Comparison of ENCODE assay signal across 9 cellular contexts in genomic region chr16:14672403-14672971, GRCh38. TPM values are rescaled to one million over a fixed set of nuclear protein-coding genes. Genes with fewer than 3 reads are reported as not detected.
DNase-seq lines count a peak whose midpoint lies in the region; ATAC-seq and TF ChIP-seq lines count a peak whose summit lies in the region.
"Had no signal": no experiment of that assay in that cellular context is flagged by ENCODE, and none has a peak within 500 bp of the region (broad histone marks: within the 10 kb centered on the region; RNA-seq: fewer than 3 reads in every experiment).

No MANE protein-coding gene starts in this region.

- H3K4me1 Mint-ChIP-seq in GM23338 = no peaks in the 10 kb centered on the region

- H3K79me2 ChIP-seq in GM23338 (replicated peaks; ENCODE audit: insufficient read depth) = no peaks in the 10 kb centered on the region

- H3K27ac ChIP-seq in GM23338 (ENCODE audit: low read depth) = no peak overlapping the region

- no peaks in the 10 kb centered on the region for H3K4me1 ChIP-seq in GM23338 (ENCODE audit: insufficient read depth)

- H3F3A ChIP-seq in GM23338 (replicated peaks; ENCODE audit: low read depth) = no peaks in the 10 kb centered on the region

- H3K9me3 Mint-ChIP-seq in GM23338 = no peaks in the 10 kb centered on the region

- DNase-seq in GM12865 (ENCODE audit: low read depth) (peak; percentile 81), NCI-H2029 treated with DMSO at 0.1 percent for 48 hours (lab: John Stamatoyannopoulos, UW) (peak; percentile 69), left lobe of liver (ENCODE audit: low spot score) (no peak), GM23338 (ENCODE audit: low spot score) (no peak), medulla oblongata (ENCODE audit: extremely low spot score) (no peak), OCI-M1 (lab: John Stamatoyannopoulos, UW) (no peak), NCI-H1930 (lab: John Stamatoyannopoulos, UW) (no peak)
- DNase-seq: T-cell had no signal

- TF ChIP-seq CTCF in GM12865 (IDR thresholded peaks at IDR 0.05; ENCODE audit: insufficient read depth, low read depth, low read length, missing control alignments) (no peak), GM23338 (conservative IDR thresholded peaks at IDR 0.05; ENCODE audit: low read depth in 2 of 2) (no peak)

- H4K20me1 ChIP-seq in GM23338 (replicated peaks; ENCODE audit: insufficient read depth) = peaks cover 11% of the 10 kb centered on the region; the same call in 1 of the 2 replicates

- H2AFZ ChIP-seq in GM23338 = no peak overlapping the region

- H3K4me3 ChIP-seq in GM12865 (ENCODE audit: low read depth, low read length) (peak overlapping the region; percentile 1; the same call in 1 of the 2 replicates), GM23338 (no peak overlapping the region)

- peaks cover 18% of the 10 kb centered on the region for H3K36me3 Mint-ChIP-seq in GM23338 (ENCODE audit: low read depth)

- H3K9me2 ChIP-seq in GM23338 (ENCODE audit: insufficient read depth) = no peaks in the 10 kb centered on the region

- peaks cover 6% of the 10 kb centered on the region for H3K27me3 Mint-ChIP-seq in GM23338 (ENCODE audit: insufficient read depth, low read depth, poor library complexity)
- H3K27me3 Mint-ChIP-seq: T-cell had no signal

- peak; percentile 70 for ATAC-seq in GM21515 (IDR thresholded peaks at IDR 0.05; ENCODE audit: unreplicated experiment)
- ATAC-seq in left lobe of liver = peak; percentile 80
- ATAC-seq in GM23338 = no peak

- H3K27me3 ChIP-seq in GM23338 (ENCODE audit: insufficient read depth) = no peaks in the 10 kb centered on the region

- H3K4me3 Mint-ChIP-seq in GM23338 = no peak overlapping the region
- H3K4me3 Mint-ChIP-seq: T-cell had no signal

- no peak overlapping the region for H3K27ac Mint-ChIP-seq in GM23338

- H3K4me2 ChIP-seq in GM23338 = no peak overlapping the region

- H3K36me3 ChIP-seq in GM23338 (ENCODE audit: insufficient read depth) = no peaks in the 10 kb centered on the region

TF ChIP-seq in GM23338, 12 proteins besides CTCF, POLR2A, EP300 and RAD21 (continues in another document):
- TF ChIP-seq JUNB (IDR thresholded peaks at IDR 0.05; ENCODE audit: unreplicated experiment) = no peak
- TF ChIP-seq ETS1 (IDR thresholded peaks at IDR 0.05) = no peak
- TF ChIP-seq ZNF331 (CRISPR knock-in tag; IDR thresholded peaks at IDR 0.05; ENCODE audit: low read depth) = no peak
- TF ChIP-seq STAT1 (IDR thresholded peaks at IDR 0.05; ENCODE audit: unreplicated experiment) = no peak
- no peak for TF ChIP-seq EZH2 (IDR thresholded peaks at IDR 0.05; ENCODE audit: low read depth, unreplicated experiment)
- TF ChIP-seq ZNF462 (CRISPR knock-in tag; IDR thresholded peaks at IDR 0.05) = no peak
- no peak for TF ChIP-seq EZH2phosphoT487 (IDR thresholded peaks at IDR 0.05; ENCODE audit: unreplicated experiment)
- TF ChIP-seq CREB1 (CRISPR knock-in tag; IDR thresholded peaks at IDR 0.05; ENCODE audit: low read depth) = no peak
- no peak for TF ChIP-seq NANOG (IDR thresholded peaks at IDR 0.05; ENCODE audit: borderline replicate concordance)

RNA-seq across cellular contexts. Expression of gene PLA2G10, which starts 21.6 kb away (rescaled TPM):
- not detected for total RNA-seq in left lobe of liver
- total RNA-seq in GM23338 (2014; rRNA removed; shearing (Covaris generic)) = 0.19 and 0.94 TPM in 2 replicates
- polyA plus RNA-seq in GM23338 (2016; fragmentation: Nextera tagmentation; extraction: Ambion mirVana) = 1.2 and 2.2 TPM in 2 replicates

RNA-seq across cellular contexts. Expression of gene NPIPA3, which starts 30.7 kb away (rescaled TPM):
- total RNA-seq in left lobe of liver = 0.88 TPM
- total RNA-seq in GM23338 (2014; rRNA removed; shearing (Covaris generic)) = 3.7 and 5.7 TPM in 2 replicates
- polyA plus RNA-seq in GM23338 (2016; fragmentation: Nextera tagmentation; extraction: Ambion mirVana) = 0.57 and 2.8 TPM in 2 replicates

RNA-seq across cellular contexts. Expression of gene BFAR, which starts 39.7 kb away (rescaled TPM):
- 17.5 TPM for total RNA-seq in left lobe of liver
- total RNA-seq in GM23338 (2014; rRNA removed; shearing (Covaris generic)) = 82.5 and 126 TPM in 2 replicates
- 54.3 and 54.4 TPM in 2 replicates for polyA plus RNA-seq in GM23338 (2016; fragmentation: Nextera tagmentation; extraction: Ambion mirVana)

RNA-seq across cellular contexts. Expression of gene PARN, which starts 42.4 kb away (rescaled TPM):
- 14.5 TPM for total RNA-seq in left lobe of liver
- total RNA-seq in GM23338 (2014; rRNA removed; shearing (Covaris generic)) = 43.8 and 61.3 TPM in 2 replicates
- 32.5 and 34.3 TPM in 2 replicates for polyA plus RNA-seq in GM23338 (2016; fragmentation: Nextera tagmentation; extraction: Ambion mirVana)

Comparison
In these comparisons a context has a peak if more than half of its experiments do, and no peak if none do; other contexts are left out.
1. DNase-seq: peak in GM12865 (single experiment) and NCI-H2029 treated with DMSO at 0.1 percent for 48 hours (single experiment); none in left lobe of liver (single experiment), GM23338 (single experiment), medulla oblongata (single experiment), OCI-M1 (single experiment) and NCI-H1930 (0 of 2).